Comparison of ENCODE assay signal across 8 cellular contexts in the genomic region with DNA sequence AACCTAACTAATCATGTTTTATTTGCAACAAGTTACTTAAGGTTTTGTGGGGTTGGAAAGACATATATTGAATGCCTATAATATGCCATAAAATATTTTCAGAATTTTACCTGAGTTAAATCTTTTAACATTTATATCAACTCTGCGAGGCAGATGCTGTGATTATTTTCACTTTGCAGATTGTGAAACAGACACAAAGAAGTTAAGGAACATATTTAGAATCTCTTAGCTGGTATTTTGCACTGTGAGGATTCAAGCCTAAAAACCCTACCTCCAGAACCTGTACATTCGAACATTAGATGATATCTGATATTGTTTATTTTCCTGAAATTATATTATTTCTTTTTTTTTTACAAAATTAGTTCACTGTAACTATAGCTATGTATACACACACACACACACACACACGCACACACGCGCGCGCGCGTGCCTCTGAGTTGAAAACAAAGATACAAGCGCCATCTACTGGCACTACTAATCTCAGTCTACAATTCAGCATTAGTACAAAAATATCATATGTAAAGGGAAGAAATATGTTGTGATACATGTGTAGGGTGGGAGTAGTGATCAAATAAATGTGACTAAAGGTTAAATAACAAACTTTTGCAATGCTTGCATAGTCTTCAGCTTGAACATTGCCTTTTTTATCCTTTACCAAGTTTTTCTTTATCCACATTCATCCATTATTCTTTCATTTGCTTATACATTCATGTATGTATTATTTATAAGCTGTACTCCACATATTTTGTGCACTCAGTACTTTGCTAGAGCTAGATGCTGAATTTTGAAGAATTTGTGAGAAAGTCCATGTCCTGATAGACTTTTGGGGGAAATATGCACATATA.
DNase-seq lines count a peak whose midpoint lies in the region; ATAC-seq and TF ChIP-seq lines count a peak whose summit lies in the region.

No MANE protein-coding gene starts in this region.

- H2AFZ ChIP-seq in KMS-11 (ENCODE audit: low read depth) (peak overlapping the region; percentile 78), osteoblast (ENCODE audit: low read length) (peak overlapping the region; percentile 89)

- intact Hi-C loops in thyroid gland (cut with DNase I), result no loop called here

- peak overlapping the region; percentile 17; the same call in 1 of the 2 replicates for H3K9ac ChIP-seq in KMS-11

- H3K27ac ChIP-seq in KMS-11, result peak overlapping the region; percentile 36; the same call in 1 of the 2 replicates
- H3K27ac ChIP-seq in osteoblast (ENCODE audit: low read depth, low read length), result peak overlapping the region; percentile 63
- H3K27ac ChIP-seq in thyroid gland, result no peak overlapping the region

- H4K20me1 ChIP-seq in KMS-11 (ENCODE audit: insufficient read depth), result no peaks in the 10 kb centered on the region
- H4K20me1 ChIP-seq in osteoblast (ENCODE audit: insufficient read depth, low read length), result no peaks in the 10 kb centered on the region

- H3K36me3 ChIP-seq in KMS-11 (ENCODE audit: insufficient read depth), result no peaks in the 10 kb centered on the region
- no peaks in the 10 kb centered on the region for H3K36me3 ChIP-seq in osteoblast (ENCODE audit: insufficient read depth, low read length)
- H3K36me3 ChIP-seq in thyroid gland, result no peaks in the 10 kb centered on the region

- 4 to 6% methylated on average over 10 of the region's 10 CpGs for WGBS in thyroid gland, 2 donors

- no peak for TF ChIP-seq POLR2A in thyroid gland (IDR thresholded peaks at IDR 0.05)

- H3K4me1 ChIP-seq in KMS-11 (ENCODE audit: low read depth, poor library complexity, severe bottlenecking) (peaks cover 5% of the 10 kb centered on the region), osteoblast (ENCODE audit: insufficient read depth, low read length) (peaks cover 16% of the 10 kb centered on the region), thyroid gland (no peaks in the 10 kb centered on the region)

- no peaks in the 10 kb centered on the region for H3K79me2 ChIP-seq in KMS-11 (ENCODE audit: insufficient read depth, low read depth)
- no peaks in the 10 kb centered on the region for H3K79me2 ChIP-seq in osteoblast (ENCODE audit: insufficient read depth, low read length)

- DNase-seq in DMS153 treated with DMSO at 0.1 percent for 48 hours (lab: John Stamatoyannopoulos, UW; ENCODE audit: unreplicated experiment) (peak; percentile 12), RPMI8226 (peak; percentile 54), fibroblast of the conjunctiva (ENCODE audit: low read depth) (peak; percentile 57), osteoblast (ENCODE audit: insufficient read length, low spot score, missing footprints) (no peak), thyroid gland (peak; percentile 69 to 81)
- DNase-seq in activated effector memory CD4-positive, alpha-beta T cell treated with Interleukin-2 at 50 U/mL for 16 hours, result peak; percentile 47

- peak; percentile 90 for TF ChIP-seq CTCF in KMS-11 (conservative IDR thresholded peaks at IDR 0.05; ENCODE audit: low read depth, low read length)
- TF ChIP-seq CTCF in osteoblast (IDR thresholded peaks at IDR 0.05; ENCODE audit: extremely low read depth, low read depth, low read length), result peak; percentile 81
- peak in 5 of 6 experiments; percentile 37 to 65 (median 55) for TF ChIP-seq CTCF in thyroid gland (IDR thresholded peaks at IDR 0.05)

- peak; percentile 88 for ATAC-seq in GM21619 (IDR thresholded peaks at IDR 0.05; ENCODE audit: unreplicated experiment)

- H3K4me2 ChIP-seq in KMS-11 (peak overlapping the region; percentile 78), osteoblast (ENCODE audit: insufficient read depth, low read length) (peak overlapping the region; percentile 76)

- no peaks in the 10 kb centered on the region for H3K9me3 ChIP-seq in osteoblast (ENCODE audit: low read depth, low read length)
- H3K9me3 ChIP-seq in thyroid gland, result no peaks in the 10 kb centered on the region

- no peaks in the 10 kb centered on the region for H3K27me3 ChIP-seq in KMS-11 (ENCODE audit: insufficient read depth, low read depth)
- H3K27me3 ChIP-seq in osteoblast (ENCODE audit: insufficient read depth, low read length), result no peaks in the 10 kb centered on the region
- no peaks in the 10 kb centered on the region for H3K27me3 ChIP-seq in thyroid gland

- H3K4me3 ChIP-seq in KMS-11 (IDR thresholded peaks at IDR 0.05; ENCODE audit: insufficient read depth, low read depth, low read length), result no peak overlapping the region
- peak overlapping the region; percentile 53 for H3K4me3 ChIP-seq in osteoblast (ENCODE audit: insufficient read depth, low read length)
- no peak overlapping the region for H3K4me3 ChIP-seq in thyroid gland (replicated peaks in 1 of 3)

Comparison
In these comparisons a context has a peak if more than half of its experiments do, and no peak if none do; other contexts are left out.
1. H3K27ac ChIP-seq: peak in KMS-11 (single experiment) and osteoblast (single experiment); none in thyroid gland (0 of 3).
2. Peak in every context shown above with its lines, with median percentiles within 50 percentile points of each other: CTCF ChIP-seq.